In genomic region chr3:908839-909238, GRCh38 we compare ENCODE assay signal across 17 cellular contexts.
DNase-seq lines count a peak whose midpoint lies in the region; ATAC-seq and TF ChIP-seq lines count a peak whose summit lies in the region.
"Had no signal": no experiment of that assay in that cellular context is flagged by ENCODE, and none has a peak within 500 bp of the region (broad histone marks: within the 10 kb centered on the region; RNA-seq: fewer than 3 reads in every experiment).

No MANE protein-coding gene starts in this region.

- H2AFZ ChIP-seq in GM23248 (no peak overlapping the region), neural cell (ENCODE audit: low read depth, low read length) (no peak overlapping the region)

- TF ChIP-seq EP300 in neural cell (conservative IDR thresholded peaks at IDR 0.05; ENCODE audit: poor library complexity, severe bottlenecking): no peak

- H4K20me1 ChIP-seq in GM23248 (ENCODE audit: insufficient read depth) (no peaks in the 10 kb centered on the region), neural cell (ENCODE audit: insufficient read depth) (no peaks in the 10 kb centered on the region)

- no peak overlapping the region for H3K9ac ChIP-seq in GM23248
- H3K9ac ChIP-seq in neural cell (ENCODE audit: low read length): no peak overlapping the region

- H3K79me2 ChIP-seq in GM23248 (ENCODE audit: insufficient read depth) (no peaks in the 10 kb centered on the region), neural cell (replicated peaks; ENCODE audit: insufficient read depth, low read length) (no peaks in the 10 kb centered on the region)

- no peaks in the 10 kb centered on the region for H3K4me1 ChIP-seq in GM23248 (ENCODE audit: insufficient read depth)
- H3K4me1 ChIP-seq: body of pancreas had no signal

- no peak for ATAC-seq in activated CD4-positive, CD25-positive, alpha-beta regulatory T cell treated with anti-CD3 and anti-CD28 coated beads, Interleukin-2, amount 50 U/mL, for 24 hours
- ATAC-seq: body of pancreas, K562, right cardiac atrium, WTC11 had no signal

- TF ChIP-seq CTCF in cardiac fibroblast (IDR thresholded peaks at IDR 0.05; ENCODE audit: low read depth, low read length) (peak; percentile 33), neural cell (IDR thresholded peaks at IDR 0.05; ENCODE audit: poor library complexity, severe bottlenecking) (peak; percentile 66), coronary artery (IDR thresholded peaks at IDR 0.05) (no peak)

- H3K4me3 ChIP-seq in GM23248: no peak overlapping the region
- H3K4me3 ChIP-seq in cardiac fibroblast (replicated peaks in 1 of 2; ENCODE audit: low read depth in 2 of 2, low read length in 2 of 2): no peak overlapping the region
- no peak overlapping the region for H3K4me3 ChIP-seq in neural cell (ENCODE audit: low read length)
- H3K4me3 ChIP-seq in coronary artery: no peak overlapping the region
- H3K4me3 ChIP-seq: body of pancreas, K562 had no signal

- H3K4me2 ChIP-seq in GM23248 (ENCODE audit: unreplicated experiment) (no peak overlapping the region), neural cell (ENCODE audit: low read length) (no peak overlapping the region)

- H3F3A ChIP-seq in GM23248 (ENCODE audit: insufficient read depth) (no peaks in the 10 kb centered on the region), neural cell (ENCODE audit: insufficient read depth, low read length, poor library complexity, severe bottlenecking) (no peaks in the 10 kb centered on the region)

- H3K27me3 ChIP-seq in GM23248 (replicated peaks; ENCODE audit: insufficient read depth): no peaks in the 10 kb centered on the region
- H3K27me3 ChIP-seq in neural cell (ENCODE audit: insufficient read depth, low read depth, low read length): no peaks in the 10 kb centered on the region
- H3K27me3 ChIP-seq: body of pancreas had no signal

- peak; percentile 79 for TF ChIP-seq RAD21 in neural cell (conservative IDR thresholded peaks at IDR 0.05)

- H3K36me3 ChIP-seq in GM23248 (ENCODE audit: low read depth): no peaks in the 10 kb centered on the region
- H3K36me3 ChIP-seq in neural cell (ENCODE audit: insufficient read depth, low read length): no peaks in the 10 kb centered on the region

- peak; percentile 1 for DNase-seq in GM23248
- peak; percentile 46 for DNase-seq in NCI-H69 (lab: John Stamatoyannopoulos, UW)
- peak in 1 of 2 donors; percentile 6 for DNase-seq in cardiac fibroblast (ENCODE audit: low read depth in 2 of 2)
- no peak for DNase-seq in coronary artery (ENCODE audit: low spot score)
- no peak for DNase-seq in activated CD8-positive, alpha-beta memory T cell treated with anti-CD3 and anti-CD28 coated beads, Interleukin-2, amount 50 U/mL, for 48 hours
- DNase-seq in dedifferentiated amniotic fluid mesenchymal stem cell (ENCODE audit: extremely low spot score): no peak
- DNase-seq: activated T-cell treated with anti-CD3 and anti-CD28 coated beads, Interleukin-2, amount 50 U/mL, for 24 hours; body of pancreas; CD4-positive, alpha-beta T cell; NCI-H2081; right cardiac atrium; Right ventricle myocardium superior had no signal

- WGBS in GM23248 (ENCODE audit: low coverage in 1 of 2, low lambda C conversion rate in 2 of 2, missing lambda C conversion rate in 2 of 2), 2 experiments: 25 to 30% methylated on average over 2 of the region's 2 CpGs

- H3K9me2 ChIP-seq in GM23248 (ENCODE audit: insufficient read depth): no peaks in the 10 kb centered on the region
- H3K9me2 ChIP-seq in neural cell (ENCODE audit: insufficient read depth, low read length): no peaks in the 10 kb centered on the region

- in situ Hi-C loops in GM23248 (cut with MboI): no loop called here

- H3K9me3 ChIP-seq in GM23248 (ENCODE audit: low read depth) (no peaks in the 10 kb centered on the region), neural cell (ENCODE audit: low read length) (no peaks in the 10 kb centered on the region)
- H3K9me3 ChIP-seq: body of pancreas had no signal

- no peak overlapping the region for H3K27ac ChIP-seq in GM23248
- H3K27ac ChIP-seq in neural cell (ENCODE audit: low read length): no peak overlapping the region
- no peak overlapping the region for H3K27ac ChIP-seq in coronary artery
- H3K27ac ChIP-seq: body of pancreas, epithelial cell of prostate had no signal

TF ChIP-seq in neural cell, 6 proteins besides CTCF, POLR2A, EP300 and RAD21:
- TF ChIP-seq SMC3 (conservative IDR thresholded peaks at IDR 0.05; ENCODE audit: poor library complexity): peak; percentile 78
- TF ChIP-seq EZH2 (IDR thresholded peaks at IDR 0.05; ENCODE audit: borderline replicate concordance, insufficient read depth, low read length, poor library complexity, severe bottlenecking): no peak

Comparison
In these comparisons a context has a peak if more than half of its experiments do, and no peak if none do; other contexts are left out.
1. DNase-seq: peak in GM23248 (single experiment) and NCI-H69 (single experiment); none in coronary artery (single experiment), activated CD8-positive, alpha-beta memory T cell treated with anti-CD3 and anti-CD28 coated beads, Interleukin-2, amount 50 U/mL, for 48 hours (single experiment) and dedifferentiated amniotic fluid mesenchymal stem cell (single experiment).